ENCODE assay signal across 1 cellular context in genomic region chr7:65846008-65846570, GRCh38.
TF ChIP-seq lines count a peak whose summit lies in the region.

No MANE protein-coding gene starts in this region.

TF ChIP-seq in K562, 482 proteins besides CTCF, POLR2A, EP300 and RAD21 (continued from another document):
- TF ChIP-seq, protein P1, sequence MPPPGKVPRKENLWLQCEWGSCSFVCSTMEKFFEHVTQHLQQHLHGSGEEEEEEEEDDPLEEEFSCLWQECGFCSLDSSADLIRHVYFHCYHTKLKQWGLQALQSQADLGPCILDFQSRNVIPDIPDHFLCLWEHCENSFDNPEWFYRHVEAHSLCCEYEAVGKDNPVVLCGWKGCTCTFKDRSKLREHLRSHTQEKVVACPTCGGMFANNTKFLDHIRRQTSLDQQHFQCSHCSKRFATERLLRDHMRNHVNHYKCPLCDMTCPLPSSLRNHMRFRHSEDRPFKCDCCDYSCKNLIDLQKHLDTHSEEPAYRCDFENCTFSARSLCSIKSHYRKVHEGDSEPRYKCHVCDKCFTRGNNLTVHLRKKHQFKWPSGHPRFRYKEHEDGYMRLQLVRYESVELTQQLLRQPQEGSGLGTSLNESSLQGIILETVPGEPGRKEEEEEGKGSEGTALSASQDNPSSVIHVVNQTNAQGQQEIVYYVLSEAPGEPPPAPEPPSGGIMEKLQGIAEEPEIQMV (tag; conservative IDR thresholded peaks at IDR 0.05; ENCODE audit: low read depth): 0 out of 2 replicates have a peak, but pooled peaks have one; percentile 36
- TF ChIP-seq CBX5 (IDR thresholded peaks at IDR 0.05; ENCODE audit: borderline replicate concordance, low read depth) (no peak), NFIC (IDR thresholded peaks at IDR 0.05) (peak; percentile 87), MTA1 (IDR thresholded peaks at IDR 0.05; ENCODE audit: borderline replicate concordance) (0 out of 2 replicates have a peak, but pooled peaks have one; percentile 28), CHD2 (IDR thresholded peaks at IDR 0.05; ENCODE audit: low read depth, low read length) (no peak), MCM3 (IDR thresholded peaks at IDR 0.05) (no peak), PTBP1 (IDR thresholded peaks at IDR 0.05; ENCODE audit: low read depth, low read length) (no peak), TOE1 (IDR thresholded peaks at IDR 0.05; ENCODE audit: borderline replicate concordance) (no peak), TOE1 (CRISPR knock-in tag; IDR thresholded peaks at IDR 0.05; ENCODE audit: borderline replicate concordance, low read depth) (no peak), SIN3A (IDR thresholded peaks at IDR 0.05; ENCODE audit: borderline replicate concordance in 2 of 2, control insufficient read depth in 1 of 2, low read depth in 2 of 2, low read length in 2 of 2) (no peak), ZNF589 (CRISPR knock-in tag; IDR thresholded peaks at IDR 0.05; ENCODE audit: low read depth) (no peak)
